Comparison of ENCODE assay signal across 17 cellular contexts in genomic region chr14:80419769-80420168, GRCh38.
DNase-seq lines count a peak whose midpoint lies in the region; ATAC-seq, FAIRE-seq and TF ChIP-seq lines count a peak whose summit lies in the region.
"Had no signal": no experiment of that assay in that cellular context is flagged by ENCODE, and none has a peak within 500 bp of the region (broad histone marks: within the 10 kb centered on the region; RNA-seq: fewer than 3 reads in every experiment).

No MANE protein-coding gene starts in this region.

- H3K27me3 Mint-ChIP-seq in endodermal cell (ENCODE audit: insufficient read depth) (peaks cover 6% of the 10 kb centered on the region), endothelial cell (ENCODE audit: unreplicated experiment) (no peaks in the 10 kb centered on the region)
- H3K27me3 Mint-ChIP-seq: CD4-positive, alpha-beta T cell had no signal

- H3K4me1 Mint-ChIP-seq in endodermal cell (no peaks in the 10 kb centered on the region), endothelial cell (ENCODE audit: unreplicated experiment) (no peaks in the 10 kb centered on the region)

- no peak overlapping the region for H3K4me3 Mint-ChIP-seq in endodermal cell
- H3K4me3 Mint-ChIP-seq in endothelial cell (ENCODE audit: unreplicated experiment), result no peak overlapping the region
- H3K4me3 Mint-ChIP-seq: CD4-positive, alpha-beta T cell had no signal

- no peaks in the 10 kb centered on the region for H3K9me3 Mint-ChIP-seq in endodermal cell
- no peaks in the 10 kb centered on the region for H3K9me3 Mint-ChIP-seq in endothelial cell (ENCODE audit: unreplicated experiment)
- H3K9me3 Mint-ChIP-seq: CD4-positive, alpha-beta T cell had no signal

- H3K4me3 ChIP-seq in endodermal cell (ENCODE audit: low read length), result no peak overlapping the region
- no peak overlapping the region for H3K4me3 ChIP-seq in testis
- H3K4me3 ChIP-seq: BLaER1 treated with 17β-estradiol and CSF1 and Interleukin-3, amounts not matched to agents 10 nM and 100 nM; GM23248 had no signal

- H3K27me3 ChIP-seq in endodermal cell (ENCODE audit: control insufficient read depth, insufficient read depth, low read length, poor library complexity, severe bottlenecking), result peaks cover 10% of the 10 kb centered on the region
- H3K27me3 ChIP-seq in testis, result no peaks in the 10 kb centered on the region
- H3K27me3 ChIP-seq: BLaER1 treated with 17β-estradiol and CSF1 and Interleukin-3, amounts not matched to agents 10 nM and 100 nM had no signal

- DNase-seq in NCI-H2171 treated with DMSO at 0.1 percent for 48 hours (lab: John Stamatoyannopoulos, UW) (peak; percentile 37), NCI-H2171 (lab: John Stamatoyannopoulos, UW) (no peak), astrocyte of the hippocampus (ENCODE audit: low read depth, low spot score) (peak; percentile 55), endodermal cell (no peak), testis (peak; percentile 23), frontal cortex (ENCODE audit: low spot score in 2 of 2) (no peak), endothelial cell (ENCODE audit: low spot score) (no peak), sciatic nerve (ENCODE audit: low spot score) (no peak)
- DNase-seq: ACHN; CD4-positive, alpha-beta T cell; DMS79; GM23248 had no signal

- no peak for FAIRE-seq in frontal cortex (lab: Jason Lieb, UNC)
- FAIRE-seq: G401.6, GM12891, H54 had no signal

- H3K27ac ChIP-seq in endodermal cell (ENCODE audit: low read depth, low read length) (peak overlapping the region; percentile 13), testis (no peak overlapping the region)
- H3K27ac ChIP-seq: BLaER1 treated with 17β-estradiol and CSF1 and Interleukin-3, amounts not matched to agents 10 nM and 100 nM; GM23248 had no signal

- H3K9me3 ChIP-seq in endodermal cell (ENCODE audit: control insufficient read depth, low read length), result no peaks in the 10 kb centered on the region
- no peaks in the 10 kb centered on the region for H3K9me3 ChIP-seq in testis
- H3K9me3 ChIP-seq: BLaER1 treated with 17β-estradiol and CSF1 and Interleukin-3, amounts not matched to agents 10 nM and 100 nM had no signal

- no peak for TF ChIP-seq POLR2A in testis (IDR thresholded peaks at IDR 0.05)

- H3K27ac Mint-ChIP-seq in endodermal cell (no peak overlapping the region), endothelial cell (ENCODE audit: unreplicated experiment) (no peak overlapping the region)
- H3K27ac Mint-ChIP-seq: CD4-positive, alpha-beta T cell had no signal

- H3K36me3 Mint-ChIP-seq in endodermal cell (ENCODE audit: low read depth) (no peaks in the 10 kb centered on the region), endothelial cell (ENCODE audit: low read depth, unreplicated experiment) (no peaks in the 10 kb centered on the region)

- no peaks in the 10 kb centered on the region for H3K36me3 ChIP-seq in endodermal cell (ENCODE audit: control insufficient read depth, insufficient read depth, low read length)
- no peaks in the 10 kb centered on the region for H3K36me3 ChIP-seq in testis (ENCODE audit: low read depth, missing control alignments)
- H3K36me3 ChIP-seq: BLaER1 treated with 17β-estradiol and CSF1 and Interleukin-3, amounts not matched to agents 10 nM and 100 nM had no signal

- no peak for ATAC-seq in sciatic nerve
- ATAC-seq: HCT116 had no signal

- WGBS in endodermal cell (ENCODE audit: insufficient coverage in 1 of 2, insufficient read length in 1 of 2), 2 experiments, result 92 to 100% methylated on average over 2 to 4 of the region's 4 CpGs
- 26 to 46% methylated on average over 4 of the region's 4 CpGs for WGBS in testis, 2 donors

- H3K9ac ChIP-seq in endodermal cell (ENCODE audit: extremely low read depth, low read length, poor library complexity, severe bottlenecking), result no peak overlapping the region
- H3K9ac ChIP-seq: BLaER1 treated with 17β-estradiol and CSF1 and Interleukin-3, amounts not matched to agents 10 nM and 100 nM; GM23248 had no signal

- TF ChIP-seq CTCF in endodermal cell (conservative IDR thresholded peaks at IDR 0.05) (no peak), testis (IDR thresholded peaks at IDR 0.05) (no peak), endothelial cell (IDR thresholded peaks at IDR 0.05; ENCODE audit: unreplicated experiment) (no peak)

- intact Hi-C loops in testis (cut with DNase I; ENCODE audit: low total_unique reads), result no loop called here
- intact Hi-C loops in sciatic nerve (cut with DNase I), result no loop called here

- no peaks in the 10 kb centered on the region for H3K4me1 ChIP-seq in endodermal cell (ENCODE audit: control insufficient read depth, insufficient read depth, low read length)
- H3K4me1 ChIP-seq in testis, result no peaks in the 10 kb centered on the region
- H3K4me1 ChIP-seq: BLaER1 treated with 17β-estradiol and CSF1 and Interleukin-3, amounts not matched to agents 10 nM and 100 nM had no signal

Comparison
In these comparisons a context has a peak if more than half of its experiments do, and no peak if none do; other contexts are left out.
1. DNase-seq: peak in NCI-H2171 treated with DMSO at 0.1 percent for 48 hours (single experiment), astrocyte of the hippocampus (single experiment) and testis (single experiment); none in NCI-H2171 (single experiment), endodermal cell (single experiment), frontal cortex (0 of 2), endothelial cell (single experiment) and sciatic nerve (single experiment).